In the genomic region with DNA sequence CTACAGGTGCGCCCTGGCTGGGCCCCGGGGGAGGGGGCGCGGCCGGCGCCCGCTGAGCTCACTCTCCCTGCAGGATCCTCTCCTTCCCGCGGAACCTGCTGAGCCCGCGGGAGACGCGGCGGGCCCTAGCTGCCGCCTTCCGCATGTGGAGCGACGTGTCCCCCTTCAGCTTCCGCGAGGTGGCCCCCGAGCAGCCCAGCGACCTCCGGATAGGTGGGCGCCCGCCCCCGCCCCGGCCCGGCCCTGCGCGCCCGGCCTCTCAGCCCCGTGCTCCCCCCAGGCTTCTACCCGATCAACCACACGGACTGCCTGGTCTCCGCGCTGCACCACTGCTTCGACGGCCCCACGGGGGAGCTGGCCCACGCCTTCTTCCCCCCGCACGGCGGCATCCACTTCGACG, we compare ENCODE assay signal across 7 cellular contexts. TPM values are rescaled to one million over a fixed set of nuclear protein-coding genes. Genes with fewer than 3 reads are reported as not detected.
DNase-seq lines count a peak whose midpoint lies in the region; ATAC-seq, FAIRE-seq and TF ChIP-seq lines count a peak whose summit lies in the region.
"Not testable (repeated sequence)": the region's sequence is repeated elsewhere in the genome, so short reads cannot be mapped to it uniquely, and the experiment has no call there.

No MANE protein-coding gene starts in this region.

- SMC1A ChIA-PET in GM12878 (lab: Charles Lee; ENCODE audit: uncharacterized antibody, unreplicated experiment) = not testable (repeated sequence)

- H3K9me2 ChIP-seq in PC-3 (replicated peaks; ENCODE audit: low read length) = not testable (repeated sequence)

- H3K4me1 ChIP-seq in PC-3 (ENCODE audit: insufficient read depth, low read length); GM12878 (ENCODE audit: control insufficient read depth, insufficient read depth, low read length); heart right ventricle; lower lobe of right lung; aorta (ENCODE audit: control insufficient read depth in 1 of 2, insufficient read depth in 2 of 2, low read length in 2 of 2): not testable (repeated sequence)

- BruUV-seq in PC-3 (replicated peaks; lab: Mats Ljungman, UMichigan); GM12878 (replicated peaks; lab: Mats Ljungman, UMichigan): not testable (repeated sequence)

- not testable (repeated sequence) for H2AFZ ChIP-seq in PC-3 (ENCODE audit: low read length); GM12878 (ENCODE audit: control insufficient read depth, low read depth, low read length)

- ATAC-seq in PC-3 (peak; percentile 59), GM12878 (peak; percentile 9; the same call in 2 of the 3 replicates), heart right ventricle (peak in 5 of 8 donors; percentile 3 to 43 (median 13)), lower lobe of right lung (peak; percentile 27 to 49), natural killer cell (peak; percentile 40 to 76 (median 67)), aorta (ENCODE audit: low FRiP score) (peak; percentile 34)
- ATAC-seq in activated CD8-positive, alpha-beta T cell treated with anti-CD3 and anti-CD28 coated beads for 36 hours = peak; percentile 52

- RAD21 ChIA-PET in GM12878 (lab: Charles Lee; ENCODE audit: unreplicated experiment) = not testable (repeated sequence)

- CTCF ChIA-PET in PC-3 (lab: Charles Lee); activated CD8-positive, alpha-beta T cell treated with anti-CD3 and anti-CD28 coated beads for 36 hours (lab: Charles Lee); GM12878 (lab: Yijun Ruan, JAX): not testable (repeated sequence)

- POLR2A ChIA-PET in PC-3 (lab: Charles Lee; ENCODE audit: unreplicated experiment); activated CD8-positive, alpha-beta T cell treated with anti-CD3 and anti-CD28 coated beads for 36 hours (lab: Charles Lee); GM12878 (lab: Charles Lee): not testable (repeated sequence)

- not testable (repeated sequence) for TF ChIP-seq RAD21 in GM12878 (IDR thresholded peaks at IDR 0.05; ENCODE audit: insufficient read depth, low read depth, low read length)

- not testable (repeated sequence) for H3K4me2 ChIP-seq in PC-3 (ENCODE audit: low read length); GM12878 (ENCODE audit: control insufficient read depth, insufficient read depth)

- not testable (repeated sequence) for H3K27ac Mint-ChIP-seq in activated CD8-positive, alpha-beta T cell treated with anti-CD3 and anti-CD28 coated beads for 36 hours; natural killer cell

- not testable (repeated sequence) for TF ChIP-seq POLR2A in GM12878 (IDR thresholded peaks at IDR 0.05; ENCODE audit: low read depth, low read length)

- not testable (repeated sequence) for H3K27me3 ChIP-seq in PC-3 (ENCODE audit: low read length); GM12878 (replicated peaks in 1 of 2; ENCODE audit: control insufficient read depth in 2 of 2, insufficient read depth in 2 of 2, low read length in 1 of 2); heart right ventricle; lower lobe of right lung (ENCODE audit: low read depth); aorta (ENCODE audit: control insufficient read depth in 1 of 2, insufficient read depth in 2 of 2, low read length in 1 of 2)

- not testable (repeated sequence) for FAIRE-seq in GM12878 (lab: Jason Lieb, UNC)

- not testable (repeated sequence) for H3K4me3 Mint-ChIP-seq in activated CD8-positive, alpha-beta T cell treated with anti-CD3 and anti-CD28 coated beads for 36 hours; natural killer cell

- TF ChIP-seq EP300 in GM12878 (IDR thresholded peaks at IDR 0.05; ENCODE audit: borderline replicate concordance in 1 of 2, control insufficient read depth in 1 of 2, low read depth in 2 of 2, low read length in 2 of 2) = not testable (repeated sequence)

- H3F3A ChIP-seq in PC-3 (ENCODE audit: low read length, unreplicated experiment) = not testable (repeated sequence)

- H3K4me1 Mint-ChIP-seq in activated CD8-positive, alpha-beta T cell treated with anti-CD3 and anti-CD28 coated beads for 36 hours (ENCODE audit: low read depth); natural killer cell: not testable (repeated sequence)

- not testable (repeated sequence) for H3K79me2 ChIP-seq in PC-3 (ENCODE audit: low read length); GM12878 (ENCODE audit: control insufficient read depth, insufficient read depth, low read length)

- not testable (repeated sequence) for H3K9me3 ChIP-seq in PC-3 (ENCODE audit: low read length); GM12878 (replicated peaks; ENCODE audit: control insufficient read depth, insufficient read depth, low read length); heart right ventricle; lower lobe of right lung; aorta (ENCODE audit: control insufficient read depth, low read length)

- intact Hi-C loops in PC-3 (cut with micrococcal nuclease); activated CD8-positive, alpha-beta T cell treated with anti-CD3 and anti-CD28 coated beads for 36 hours (cut with micrococcal nuclease); GM12878 (cut with micrococcal nuclease; ENCODE audit: unreplicated experiment); heart right ventricle (cut with DNase I); lower lobe of right lung (cut with DNase I); natural killer cell (cut with micrococcal nuclease); aorta (cut with DNase I): not testable (repeated sequence)

- not testable (repeated sequence) for H3K27me3 Mint-ChIP-seq in activated CD8-positive, alpha-beta T cell treated with anti-CD3 and anti-CD28 coated beads for 36 hours; natural killer cell (ENCODE audit: low read depth in 2 of 2)

- H3K9me3 Mint-ChIP-seq in activated CD8-positive, alpha-beta T cell treated with anti-CD3 and anti-CD28 coated beads for 36 hours; natural killer cell: not testable (repeated sequence)

- not testable (repeated sequence) for H3K9ac ChIP-seq in PC-3 (ENCODE audit: low read length); GM12878 (ENCODE audit: control insufficient read depth, insufficient read depth, low read length)

- H3K36me3 Mint-ChIP-seq in activated CD8-positive, alpha-beta T cell treated with anti-CD3 and anti-CD28 coated beads for 36 hours (ENCODE audit: low read depth); natural killer cell: not testable (repeated sequence)

- in situ Hi-C loops in GM12878 (cut with MboI) = not testable (repeated sequence)

- DNase-seq in PC-3; activated CD8-positive, alpha-beta T cell treated with anti-CD3 and anti-CD28 coated beads for 36 hours; GM12878 (ENCODE audit: low read depth, low spot score); heart right ventricle; lower lobe of right lung; natural killer cell; aorta: not testable (repeated sequence)

- not testable (repeated sequence) for H3K36me3 ChIP-seq in PC-3 (ENCODE audit: low read depth, low read length); GM12878 (ENCODE audit: control insufficient read depth in 2 of 2, insufficient read depth in 2 of 2, low read length in 1 of 2); aorta (ENCODE audit: control insufficient read depth in 1 of 2, insufficient read depth in 2 of 2, low read length in 1 of 2)
- H3K36me3 ChIP-seq in heart right ventricle (peaks cover 0 to 14% (median 12%) of the 10 kb centered on the region in 9 donors), lower lobe of right lung (peaks cover 16% of the 10 kb centered on the region)

- not testable (repeated sequence) for H3K4me3 ChIP-seq in PC-3 (ENCODE audit: low read length); GM12878; heart right ventricle; lower lobe of right lung; aorta (ENCODE audit: low read length in 2 of 2)

- WGBS in GM12878 (ENCODE audit: insufficient coverage, insufficient replicate concordance, low lambda C conversion rate, missing lambda C conversion rate) = no CpG with 5 or more reads among the region's 45 CpGs
- WGBS in heart right ventricle, 2 donors = no CpG with 5 or more reads among the region's 45 CpGs
- no CpG with 5 or more reads among the region's 45 CpGs for WGBS in aorta, 2 donors

- H4K20me1 ChIP-seq in PC-3 (ENCODE audit: low read length); GM12878 (ENCODE audit: control insufficient read depth, insufficient read depth): not testable (repeated sequence)

- not testable (repeated sequence) for TF ChIP-seq CTCF in PC-3 (conservative IDR thresholded peaks at IDR 0.05; ENCODE audit: low read depth, low read length); activated CD8-positive, alpha-beta T cell treated with anti-CD3 and anti-CD28 coated beads for 36 hours (IDR thresholded peaks at IDR 0.05); GM12878 (IDR thresholded peaks at IDR 0.05 in 2 of 3, conservative IDR thresholded peaks at IDR 0.05 in 1 of 3; ENCODE audit: control insufficient read depth in 2 of 3, extremely low read depth in 1 of 3, insufficient read depth in 1 of 3, low read depth in 3 of 3, low read length in 3 of 3); heart right ventricle (IDR thresholded peaks at IDR 0.05); lower lobe of right lung (IDR thresholded peaks at IDR 0.05); natural killer cell (IDR thresholded peaks at IDR 0.05)

- H3K27ac ChIP-seq in PC-3 (ENCODE audit: low read length); GM12878 (ENCODE audit: control insufficient read depth, insufficient read depth); heart right ventricle; lower lobe of right lung; aorta (ENCODE audit: low read depth in 1 of 2, low read length in 2 of 2): not testable (repeated sequence)

RNA-seq across cellular contexts. Expression of a gene that starts 7.5 kb away (rescaled TPM):
- total RNA-seq in PC-3 (2014; rRNA removed) (38.1 and 45.6 TPM in 2 replicates), GM12878 (2014; rRNA removed) (19.8 and 20.2 TPM in 2 replicates), GM12878 (2014; rRNA removed; fragmentation: Illumina TruSeq; extraction: Trizol) (15.8 and 16.5 TPM in 2 replicates), GM12878 (2021) (33.7 and 36.7 TPM in 2 replicates), heart right ventricle (10 to 100 TPM; 12.3 to 30.7 (median 17.0) TPM), lower lobe of right lung (52.7 TPM), natural killer cell (10 to 100 TPM; 57.6 to 79.9 (median 61.8) TPM), aorta (10 to 100 TPM; 25.2 to 53.5 TPM)
- 10 to 100 TPM; 21.9 to 23.8 TPM for total RNA-seq in activated CD8-positive, alpha-beta T cell treated with anti-CD3 and anti-CD28 coated beads for 36 hours
- 110 and 118 TPM in 2 replicates for total RNA-seq in GM12878 (2013; cell fraction: nucleolus; rRNA removed)
- polyA plus RNA-seq in GM12878 (2011; ENCODE audit: low read depth) = 16.4 TPM
- polyA plus RNA-seq in GM12878 (2011; rRNA removed) (14.4 and 18.4 TPM in 2 replicates), GM12878 (2014; fragmentation: Illumina TruSeq; extraction: Trizol) (19.5 and 23.6 TPM in 2 replicates), GM12878 (2014; fragmentation: Nextera tagmentation; extraction: Ambion mirVana) (1 to 10 TPM; 2.6 to 4.1 TPM), GM12878 (2014; rRNA removed) (29.3 and 31.5 TPM in 2 replicates), GM12878 (2016; fragmentation: Nextera tagmentation; extraction: Ambion mirVana) (10 to 100 TPM; 18.6 to 18.7 TPM), heart right ventricle (10 to 100 TPM in 1 of 2 donors, 1 to 10 TPM in 1; 8.4 to 21.1 TPM), aorta (10 to 100 TPM in 1 of 2 donors, 1 to 10 TPM in 1; 8.1 to 32.0 TPM)
- polyA plus RNA-seq in GM12878 (2011; cell fraction: cytosol; rRNA removed) = 25.8 and 28.0 TPM in 2 replicates
- polyA plus RNA-seq in GM12878 (2011; cell fraction: nucleus; rRNA removed) = 66.9 and 72.3 TPM in 2 replicates
- polyA plus RNA-seq in GM12878 (2012) = 24.7 and 34.0 TPM in 2 replicates
- polyA minus RNA-seq in GM12878 (2011; rRNA and poly(A)+ RNA removed) = 12.9 and 24.7 TPM in 2 replicates
- 11.1 and 12.1 TPM in 2 replicates for polyA minus RNA-seq in GM12878 (2011; cell fraction: cytosol; rRNA and poly(A)+ RNA removed)
- polyA minus RNA-seq in GM12878 (2011; cell fraction: nucleus; rRNA and poly(A)+ RNA removed) = 12.1 and 20.3 TPM in 2 replicates

RNA-seq across cellular contexts. Expression of a gene that starts 24.1 kb away (rescaled TPM):
- total RNA-seq in PC-3 (2014; rRNA removed) = 11.6 and 18.3 TPM in 2 replicates
- total RNA-seq in activated CD8-positive, alpha-beta T cell treated with anti-CD3 and anti-CD28 coated beads for 36 hours = 10 to 100 TPM; 64.8 to 70.6 TPM
- total RNA-seq in GM12878 (2013; cell fraction: nucleolus; rRNA removed) = 45.6 and 46.9 TPM in 2 replicates
- 19.3 and 29.4 TPM in 2 replicates for total RNA-seq in GM12878 (2014; rRNA removed)
- 20.1 and 22.0 TPM in 2 replicates for total RNA-seq in GM12878 (2014; rRNA removed; fragmentation: Illumina TruSeq; extraction: Trizol)
- 37.0 and 46.0 TPM in 2 replicates for total RNA-seq in GM12878 (2021)
- polyA plus RNA-seq in GM12878 (2011; ENCODE audit: low read depth) = 32.2 TPM
- polyA plus RNA-seq in GM12878 (2011; rRNA removed) = 3.6 and 7.4 TPM in 2 replicates
- polyA plus RNA-seq in GM12878 (2011; cell fraction: cytosol; rRNA removed) = 10.7 and 16.9 TPM in 2 replicates
- 166 and 242 TPM in 2 replicates for polyA plus RNA-seq in GM12878 (2011; cell fraction: nucleus; rRNA removed)
- polyA plus RNA-seq in GM12878 (2012) = 30.6 and 44.2 TPM in 2 replicates
- 20.1 and 30.0 TPM in 2 replicates for polyA plus RNA-seq in GM12878 (2014; fragmentation: Illumina TruSeq; extraction: Trizol)
- 1 to 10 TPM; 5.1 to 9.0 TPM for polyA plus RNA-seq in GM12878 (2014; fragmentation: Nextera tagmentation; extraction: Ambion mirVana)
- 37.4 and 52.0 TPM in 2 replicates for polyA plus RNA-seq in GM12878 (2014; rRNA removed)
- 10 to 100 TPM; 24.0 to 27.8 TPM for polyA plus RNA-seq in GM12878 (2016; fragmentation: Nextera tagmentation; extraction: Ambion mirVana)
- polyA minus RNA-seq in GM12878 (2011; rRNA and poly(A)+ RNA removed) = 9.1 and 11.0 TPM in 2 replicates
- polyA minus RNA-seq in GM12878 (2011; cell fraction: cytosol; rRNA and poly(A)+ RNA removed) = 69.0 and 71.3 TPM in 2 replicates
- polyA minus RNA-seq in GM12878 (2011; cell fraction: nucleus; rRNA and poly(A)+ RNA removed) = 23.5 and 39.3 TPM in 2 replicates
- total RNA-seq in heart right ventricle = 10 to 100 TPM; 11.6 to 26.3 (median 15.3) TPM
- polyA plus RNA-seq in heart right ventricle = 10 to 100 TPM; 13.0 to 88.3 TPM
- 56.1 TPM for total RNA-seq in lower lobe of right lung
- 100 to 1,000 TPM; 191 to 242 (median 216) TPM for total RNA-seq in natural killer cell
- total RNA-seq in aorta = 10 to 100 TPM; 52.7 to 53.1 TPM
- 10 to 100 TPM; 26.3 to 56.3 TPM for polyA plus RNA-seq in aorta

RNA-seq across cellular contexts. Expression of a gene that starts 41.3 kb away (rescaled TPM):
- total RNA-seq in PC-3 (2014; rRNA removed) (38.6 and 50.4 TPM in 2 replicates), GM12878 (2014; rRNA removed) (15.4 and 17.1 TPM in 2 replicates), GM12878 (2014; rRNA removed; fragmentation: Illumina TruSeq; extraction: Trizol) (10.8 and 11.9 TPM in 2 replicates), GM12878 (2021) (24.0 and 24.2 TPM in 2 replicates), heart right ventricle (10 to 100 TPM; 20.9 to 30.4 (median 23.8) TPM), lower lobe of right lung (23.0 TPM), natural killer cell (10 to 100 TPM; 49.6 to 65.9 (median 50.2) TPM), aorta (10 to 100 TPM; 25.2 to 27.0 TPM)
- 10 to 100 TPM; 29.4 to 32.0 TPM for total RNA-seq in activated CD8-positive, alpha-beta T cell treated with anti-CD3 and anti-CD28 coated beads for 36 hours
- total RNA-seq in GM12878 (2013; cell fraction: nucleolus; rRNA removed) = 4.8 and 6.2 TPM in 2 replicates
- polyA plus RNA-seq in GM12878 (2011; ENCODE audit: low read depth) = 12.6 TPM
- polyA plus RNA-seq in GM12878 (2011; rRNA removed) (2.8 and 5.3 TPM in 2 replicates), GM12878 (2014; fragmentation: Illumina TruSeq; extraction: Trizol) (30.9 and 43.8 TPM in 2 replicates), GM12878 (2014; fragmentation: Nextera tagmentation; extraction: Ambion mirVana) (1 to 10 TPM; 3.2 to 6.9 TPM), GM12878 (2014; rRNA removed) (19.4 and 23.2 TPM in 2 replicates), GM12878 (2016; fragmentation: Nextera tagmentation; extraction: Ambion mirVana) (10 to 100 TPM; 18.9 to 22.4 TPM), heart right ventricle (10 to 100 TPM; 31.4 to 34.1 TPM), aorta (10 to 100 TPM; 42.3 to 44.7 TPM)
- 7.7 and 10.3 TPM in 2 replicates for polyA plus RNA-seq in GM12878 (2011; cell fraction: cytosol; rRNA removed)
- polyA plus RNA-seq in GM12878 (2011; cell fraction: nucleus; rRNA removed) = 25.6 and 48.4 TPM in 2 replicates
- polyA plus RNA-seq in GM12878 (2012) = 20.1 and 22.9 TPM in 2 replicates
- polyA minus RNA-seq in GM12878 (2011; rRNA and poly(A)+ RNA removed) = 2.2 and 3.0 TPM in 2 replicates
- polyA minus RNA-seq in GM12878 (2011; cell fraction: cytosol; rRNA and poly(A)+ RNA removed) = 3.4 and 3.7 TPM in 2 replicates
- 2.4 and 3.8 TPM in 2 replicates for polyA minus RNA-seq in GM12878 (2011; cell fraction: nucleus; rRNA and poly(A)+ RNA removed)

Comparison
In these comparisons a context has a peak if more than half of its experiments do, and no peak if none do; other contexts are left out.
1. ATAC-seq: peak in every context shown above with its lines; median percentile 67 in natural killer cell; 59 in PC-3; 52 in activated CD8-positive, alpha-beta T cell treated with anti-CD3 and anti-CD28 coated beads for 36 hours; 38 in lower lobe of right lung; 34 in aorta; 13 in heart right ventricle; 9 in GM12878.